8 cellular contexts compared by ENCODE assay signal in genomic region chr14:106879241-106879640, GRCh38.
DNase-seq lines count a peak whose midpoint lies in the region; ATAC-seq lines count a peak whose summit lies in the region.

No MANE protein-coding gene starts in this region.

- peak; percentile 41 for DNase-seq in A172 (ENCODE audit: low spot score)
- peak; percentile 82 for DNase-seq in MV-4-11 (lab: John Stamatoyannopoulos, UW)
- DNase-seq in activated CD4-positive, alpha-beta T cell treated with anti-CD3 and anti-CD28 coated beads, Interleukin-2, amount 50 U/mL, for 48 hours: peak; percentile 69 to 79
- DNase-seq in left lobe of liver (ENCODE audit: low spot score): no peak
- no peak for DNase-seq in cerebellum (ENCODE audit: low spot score)

- ATAC-seq in GM18511 (IDR thresholded peaks at IDR 0.05; ENCODE audit: unreplicated experiment) (peak; percentile 66), left lobe of liver (peak; percentile 88), HG03039 (IDR thresholded peaks at IDR 0.05; ENCODE audit: unreplicated experiment) (no peak), GM18858 (IDR thresholded peaks at IDR 0.05; ENCODE audit: unreplicated experiment) (no peak)

Comparison
In these comparisons a context has a peak if more than half of its experiments do, and no peak if none do; other contexts are left out.
1. DNase-seq: peak in A172 (single experiment), MV-4-11 (single experiment) and activated CD4-positive, alpha-beta T cell treated with anti-CD3 and anti-CD28 coated beads, Interleukin-2, amount 50 U/mL, for 48 hours (2 of 2); none in left lobe of liver (single experiment) and cerebellum (single experiment).
2. ATAC-seq: peak in GM18511 (single experiment) and left lobe of liver (single experiment); none in HG03039 (single experiment) and GM18858 (single experiment).